Comparison of ENCODE assay signal across 10 cellular contexts in the genomic region with DNA sequence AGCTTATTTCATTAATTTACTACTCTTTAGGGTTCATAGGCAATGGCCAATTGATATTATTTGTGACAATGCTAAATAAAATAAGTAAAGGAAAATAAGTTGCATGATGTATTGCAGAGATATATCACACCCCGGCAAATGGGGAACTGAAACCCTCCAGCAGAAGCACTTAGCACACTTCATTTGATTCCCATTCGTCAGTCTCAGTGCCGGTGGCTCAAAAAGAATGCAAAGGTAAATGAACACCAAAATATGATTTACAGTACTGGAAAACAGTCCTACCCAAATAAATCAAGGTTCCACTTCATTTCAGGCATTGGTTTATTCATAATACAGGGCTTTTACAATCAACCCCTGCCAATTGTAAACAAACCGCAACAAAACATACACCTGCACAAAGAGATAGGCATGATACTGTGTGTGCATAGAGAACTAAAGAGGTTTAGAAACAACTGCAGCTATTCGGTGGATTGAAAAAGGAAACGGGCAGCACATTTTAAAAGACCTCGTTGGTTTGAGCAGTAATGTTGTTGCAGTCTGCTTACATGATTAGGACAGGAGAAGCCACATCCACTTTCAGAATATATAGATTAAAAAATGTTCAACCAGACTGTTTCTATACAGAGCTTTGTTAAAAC.
DNase-seq lines count a peak whose midpoint lies in the region; ATAC-seq lines count a peak whose summit lies in the region.
"Had no signal": no experiment of that assay in that cellular context is flagged by ENCODE, and none has a peak within 500 bp of the region (broad histone marks: within the 10 kb centered on the region; RNA-seq: fewer than 3 reads in every experiment).

No MANE protein-coding gene starts in this region.

- H2BK120ac ChIP-seq in trophoblast cell (ENCODE audit: insufficient read depth, low read length, poor library complexity), result peak overlapping the region; percentile 33

- H3K36me3 ChIP-seq in trophoblast cell (ENCODE audit: control insufficient read depth in 1 of 2, insufficient read depth in 2 of 2, low read length in 2 of 2), result no peaks in the 10 kb centered on the region

- H3K79me2 ChIP-seq in trophoblast cell (ENCODE audit: control insufficient read depth, insufficient read depth, low read length, poor library complexity), result peaks cover 2% of the 10 kb centered on the region

- no peak overlapping the region for H3K27ac Mint-ChIP-seq in activated CD4-positive, alpha-beta memory T cell treated with anti-CD3 and anti-CD28 coated beads, Interleukin-2, amount 10 ng/mL, durations not matched to agents 7 days and 5 days
- H3K27ac Mint-ChIP-seq in activated CD8-positive, alpha-beta T cell treated with anti-CD3 and anti-CD28 coated beads, Interleukin-2, amount 10 ng/mL, durations not matched to agents 7 days and 5 days, result no peak overlapping the region

- H3K23ac ChIP-seq in trophoblast cell (ENCODE audit: low read length), result no peak overlapping the region

- H2BK12ac ChIP-seq in trophoblast cell (ENCODE audit: low read length), result peak overlapping the region; percentile 80

- H2AK5ac ChIP-seq in trophoblast cell (ENCODE audit: low read length), result no peak overlapping the region

- H2BK5ac ChIP-seq in trophoblast cell (ENCODE audit: low read depth, low read length, poor library complexity), result no peak overlapping the region

- H3K27me3 Mint-ChIP-seq in activated CD4-positive, alpha-beta memory T cell treated with anti-CD3 and anti-CD28 coated beads, Interleukin-2, amount 10 ng/mL, durations not matched to agents 7 days and 5 days, result no peaks in the 10 kb centered on the region
- no peaks in the 10 kb centered on the region for H3K27me3 Mint-ChIP-seq in activated CD8-positive, alpha-beta T cell treated with anti-CD3 and anti-CD28 coated beads, Interleukin-2, amount 10 ng/mL, durations not matched to agents 7 days and 5 days (ENCODE audit: low read depth)

- no peaks in the 10 kb centered on the region for H3K9me3 ChIP-seq in trophoblast cell (ENCODE audit: insufficient read depth, low read depth, low read length)

- H3K4me1 ChIP-seq in trophoblast cell (ENCODE audit: control insufficient read depth in 1 of 2, insufficient read depth in 2 of 2, low read length in 2 of 2), result peaks cover 6 to 16% of the 10 kb centered on the region in 2 experiments

- WGBS in trophoblast cell (ENCODE audit: extremely low coverage, insufficient coverage, insufficient read length), result no CpG with 5 or more reads among the region's 7 CpGs

- no peaks in the 10 kb centered on the region for H3K27me3 ChIP-seq in trophoblast cell (ENCODE audit: insufficient read depth, low read length)

- DNase-seq in GM19240 (ENCODE audit: insufficient read length, low spot score), result peak; percentile 7
- DNase-seq in NCI-H146 treated with DMSO at 0.1 percent for 48 hours (lab: John Stamatoyannopoulos, UW; ENCODE audit: unreplicated experiment), result peak; percentile 38
- DNase-seq in trophoblast cell, result no peak
- DNase-seq in activated CD4-positive, alpha-beta memory T cell treated with anti-CD3 and anti-CD28 coated beads, Interleukin-2, amount 10 ng/mL, durations not matched to agents 7 days and 5 days, result no peak
- DNase-seq in activated CD8-positive, alpha-beta T cell treated with anti-CD3 and anti-CD28 coated beads, Interleukin-2, amount 10 ng/mL, durations not matched to agents 7 days and 5 days, result no peak
- no peak for DNase-seq in HPDE6-E6E7 (ENCODE audit: extremely low spot score)
- DNase-seq: activated gamma-delta T cell treated with Interleukin-2 at 50 U/mL for 16 hours; stimulated activated naive CD4-positive, alpha-beta T cell had no signal

- H4K12ac ChIP-seq in trophoblast cell (ENCODE audit: low read depth, low read length), result no peak overlapping the region

- POLR2A ChIA-PET in activated CD4-positive, alpha-beta memory T cell treated with anti-CD3 and anti-CD28 coated beads, Interleukin-2, amount 10 ng/mL, durations not matched to agents 7 days and 5 days (lab: Charles Lee), result no interaction called here
- POLR2A ChIA-PET in activated CD8-positive, alpha-beta T cell treated with anti-CD3 and anti-CD28 coated beads, Interleukin-2, amount 10 ng/mL, durations not matched to agents 7 days and 5 days (lab: Charles Lee), result no interaction called here

- H3K9me3 Mint-ChIP-seq in activated CD4-positive, alpha-beta memory T cell treated with anti-CD3 and anti-CD28 coated beads, Interleukin-2, amount 10 ng/mL, durations not matched to agents 7 days and 5 days, result no peaks in the 10 kb centered on the region
- H3K9me3 Mint-ChIP-seq in activated CD8-positive, alpha-beta T cell treated with anti-CD3 and anti-CD28 coated beads, Interleukin-2, amount 10 ng/mL, durations not matched to agents 7 days and 5 days (ENCODE audit: insufficient read depth), result no peaks in the 10 kb centered on the region

- no peak overlapping the region for H3K14ac ChIP-seq in trophoblast cell (ENCODE audit: low read length)

- H4K91ac ChIP-seq in trophoblast cell (ENCODE audit: low read depth, low read length), result peak overlapping the region; percentile 24

- H3K36me3 Mint-ChIP-seq in activated CD4-positive, alpha-beta memory T cell treated with anti-CD3 and anti-CD28 coated beads, Interleukin-2, amount 10 ng/mL, durations not matched to agents 7 days and 5 days (ENCODE audit: low read depth), result no peaks in the 10 kb centered on the region
- no peaks in the 10 kb centered on the region for H3K36me3 Mint-ChIP-seq in activated CD8-positive, alpha-beta T cell treated with anti-CD3 and anti-CD28 coated beads, Interleukin-2, amount 10 ng/mL, durations not matched to agents 7 days and 5 days (ENCODE audit: low read depth)

- CTCF ChIA-PET in activated CD4-positive, alpha-beta memory T cell treated with anti-CD3 and anti-CD28 coated beads, Interleukin-2, amount 10 ng/mL, durations not matched to agents 7 days and 5 days (lab: Charles Lee), result no interaction called here
- CTCF ChIA-PET in activated CD8-positive, alpha-beta T cell treated with anti-CD3 and anti-CD28 coated beads, Interleukin-2, amount 10 ng/mL, durations not matched to agents 7 days and 5 days (lab: Charles Lee), result no interaction called here

- H3K4ac ChIP-seq in trophoblast cell (ENCODE audit: low read depth, low read length), result no peak overlapping the region

- no peak overlapping the region for H3K18ac ChIP-seq in trophoblast cell (ENCODE audit: low read length)

- peaks cover 11% of the 10 kb centered on the region for H3K79me1 ChIP-seq in trophoblast cell (ENCODE audit: low read length)

- no peak overlapping the region for H3K4me3 ChIP-seq in trophoblast cell (ENCODE audit: low read depth, low read length)

- H3K27ac ChIP-seq in trophoblast cell (ENCODE audit: low read depth, low read length), result no peak overlapping the region
- H3K27ac ChIP-seq: RWPE1 had no signal

- H2AFZ ChIP-seq in trophoblast cell (ENCODE audit: insufficient read depth, low read length, poor library complexity), result no peak overlapping the region

- H3K9ac ChIP-seq in trophoblast cell (ENCODE audit: low read length), result no peak overlapping the region

- ATAC-seq in HG02943 (IDR thresholded peaks at IDR 0.05; ENCODE audit: low read depth, unreplicated experiment), result peak; percentile 96
- no peak for ATAC-seq in activated CD8-positive, alpha-beta T cell treated with anti-CD3 and anti-CD28 coated beads, Interleukin-2, amount 10 ng/mL, durations not matched to agents 7 days and 5 days

- no peak overlapping the region for H3K4me2 ChIP-seq in trophoblast cell (ENCODE audit: low read length)

- no peaks in the 10 kb centered on the region for H3K4me1 Mint-ChIP-seq in activated CD4-positive, alpha-beta memory T cell treated with anti-CD3 and anti-CD28 coated beads, Interleukin-2, amount 10 ng/mL, durations not matched to agents 7 days and 5 days
- H3K4me1 Mint-ChIP-seq in activated CD8-positive, alpha-beta T cell treated with anti-CD3 and anti-CD28 coated beads, Interleukin-2, amount 10 ng/mL, durations not matched to agents 7 days and 5 days (ENCODE audit: low read depth), result no peaks in the 10 kb centered on the region

- H4K8ac ChIP-seq in trophoblast cell (ENCODE audit: low read depth, low read length), result no peak overlapping the region

- H3K4me3 Mint-ChIP-seq in activated CD4-positive, alpha-beta memory T cell treated with anti-CD3 and anti-CD28 coated beads, Interleukin-2, amount 10 ng/mL, durations not matched to agents 7 days and 5 days, result no peak overlapping the region
- no peak overlapping the region for H3K4me3 Mint-ChIP-seq in activated CD8-positive, alpha-beta T cell treated with anti-CD3 and anti-CD28 coated beads, Interleukin-2, amount 10 ng/mL, durations not matched to agents 7 days and 5 days

Comparison
In these comparisons a context has a peak if more than half of its experiments do, and no peak if none do; other contexts are left out.
1. DNase-seq: peak in GM19240 (single experiment) and NCI-H146 treated with DMSO at 0.1 percent for 48 hours (single experiment); none in trophoblast cell (0 of 2), activated CD4-positive, alpha-beta memory T cell treated with anti-CD3 and anti-CD28 coated beads, Interleukin-2, amount 10 ng/mL, durations not matched to agents 7 days and 5 days (single experiment), activated CD8-positive, alpha-beta T cell treated with anti-CD3 and anti-CD28 coated beads, Interleukin-2, amount 10 ng/mL, durations not matched to agents 7 days and 5 days (single experiment) and HPDE6-E6E7 (single experiment).